ENCODE assay signal across 8 cellular contexts in the genomic region with DNA sequence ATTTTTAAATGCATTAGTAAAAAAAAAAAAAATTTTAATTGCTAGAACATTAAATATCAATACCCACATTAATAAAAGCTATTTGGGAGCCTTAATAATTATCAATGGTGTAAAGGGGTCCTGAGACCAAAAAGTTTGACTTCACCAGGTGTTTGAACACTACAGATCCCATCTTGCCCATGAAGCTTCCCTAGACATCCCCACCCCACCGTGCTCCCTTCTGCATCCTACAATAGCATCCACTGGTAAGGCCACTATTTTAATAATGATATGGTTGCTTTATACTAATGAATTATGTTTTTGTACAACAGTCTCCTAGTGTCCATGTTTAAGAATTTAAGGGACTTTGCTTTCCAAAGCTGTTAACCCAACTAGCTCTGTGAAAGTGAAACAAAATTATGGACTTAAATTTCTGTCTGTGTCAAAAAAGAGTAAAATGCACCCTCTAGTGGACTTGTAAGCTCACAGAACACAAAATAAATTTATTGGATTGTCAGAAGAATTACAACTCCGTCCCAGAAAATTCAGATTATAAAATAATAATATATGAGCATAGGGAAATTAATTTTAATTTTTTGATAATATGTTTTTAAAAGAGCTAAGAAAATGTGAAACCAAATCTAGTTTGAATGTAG.
DNase-seq lines count a peak whose midpoint lies in the region; ATAC-seq, FAIRE-seq and TF ChIP-seq lines count a peak whose summit lies in the region.

No MANE protein-coding gene starts in this region.

- no peak for TF ChIP-seq POLR2A in HepG2 (IDR thresholded peaks at IDR 0.05; ENCODE audit: insufficient read depth in 1 of 2, low read depth in 2 of 2, low read length in 2 of 2)

- 66% methylated on average over 2 of the region's 2 CpGs for WGBS in HepG2 (ENCODE audit: low lambda C conversion rate)

- H3K4me3 ChIP-seq in adipocyte (ENCODE audit: low read length) (peak overlapping the region; percentile 52), HepG2 (replicated peaks in 1 of 3; ENCODE audit: insufficient read depth in 1 of 3, low read depth in 2 of 3, low read length in 3 of 3) (no peak overlapping the region), MG63 (no peak overlapping the region)

- H3K27me3 ChIP-seq in adipocyte (replicated peaks; ENCODE audit: control insufficient read depth, insufficient read depth, low read length) (no peaks in the 10 kb centered on the region), HepG2 (ENCODE audit: control insufficient read depth in 1 of 2, insufficient read depth in 2 of 2, low read length in 2 of 2) (no peaks in the 10 kb centered on the region), MG63 (no peaks in the 10 kb centered on the region)

- no peak for ATAC-seq in HepG2

- H3K4me2 ChIP-seq in HepG2 (ENCODE audit: low read depth, low read length): peak overlapping the region; percentile 18; the same call in 1 of the 2 replicates

- in situ Hi-C loops in HepG2 (cut with HindIII; ENCODE audit: extremely low pct_ligation_motif_present, low pct_unique_long_range_greater_than_20kb): no loop called here

- H3K36me3 ChIP-seq in adipocyte (ENCODE audit: control insufficient read depth, insufficient read depth, low read length, severe bottlenecking) (no peaks in the 10 kb centered on the region), HepG2 (replicated peaks in 1 of 2; ENCODE audit: control insufficient read depth in 1 of 2, insufficient read depth in 2 of 2, low read length in 2 of 2) (no peaks in the 10 kb centered on the region), MG63 (no peaks in the 10 kb centered on the region)

- H3K4me1 ChIP-seq in adipocyte (ENCODE audit: control insufficient read depth, insufficient read depth, low read length) (peaks cover 4% of the 10 kb centered on the region), HepG2 (ENCODE audit: insufficient read depth, low read length) (no peaks in the 10 kb centered on the region)

- no peak for FAIRE-seq in HepG2 (lab: Jason Lieb, UNC)

- intact Hi-C loops in HepG2 (cut with micrococcal nuclease; ENCODE audit: unreplicated experiment) (no loop called here), head of caudate nucleus (cut with DNase I) (no loop called here)

- DNase-seq in NOMO-1 (lab: John Stamatoyannopoulos, UW; ENCODE audit: unreplicated experiment in 2 of 2): peak; percentile 4 to 45
- no peak for DNase-seq in NOMO-1 treated with dmso at 0.1 percent for 144 hours (lab: John Stamatoyannopoulos, UW; ENCODE audit: unreplicated experiment)
- DNase-seq in adipocyte (ENCODE audit: low read depth): peak; percentile 83
- peak; percentile 9 for DNase-seq in HepG2 (ENCODE audit: low spot score)
- DNase-seq in head of caudate nucleus: no peak
- no peak for DNase-seq in MG63
- no peak for DNase-seq in OCI-M2 (lab: John Stamatoyannopoulos, UW; ENCODE audit: unreplicated experiment)

- H3K9me3 ChIP-seq in adipocyte (ENCODE audit: control insufficient read depth, low read length) (no peaks in the 10 kb centered on the region), HepG2 (ENCODE audit: low read length) (no peaks in the 10 kb centered on the region), MG63 (no peaks in the 10 kb centered on the region)

- no peaks in the 10 kb centered on the region for H4K20me1 ChIP-seq in HepG2 (ENCODE audit: insufficient read depth, low read length)

- no peaks in the 10 kb centered on the region for H3K79me2 ChIP-seq in HepG2 (ENCODE audit: insufficient read depth, low read length)

- CTCF ChIA-PET in HepG2 (lab: Yijun Ruan, JAX; ENCODE audit: low intra/inter-chr PET ratio, low total read pairs): interaction anchor here (1.5 kb wide), 1 partner anchor 1064 kb away, joined by 5 read pairs; no protein-coding TSS in a partner anchor

- no peak overlapping the region for H2AFZ ChIP-seq in HepG2 (ENCODE audit: low read length)

- POLR2A ChIA-PET in HepG2 (lab: Yijun Ruan, JAX): no interaction called here

- BruUV-seq in HepG2 (replicated peaks; lab: Mats Ljungman, UMichigan): no TSS peak

- TF ChIP-seq CTCF in LNCAP (IDR thresholded peaks at IDR 0.05) (peak; percentile 64), HepG2 (CRISPR knock-in tag; IDR thresholded peaks at IDR 0.05) (peak; percentile 31; the same call in 1 of the 2 replicates)

- H3K27ac ChIP-seq in HepG2 (ENCODE audit: extremely low read length, insufficient read depth, low read length): no peak overlapping the region

- H3K9ac ChIP-seq in adipocyte (ENCODE audit: low read length) (peak overlapping the region; percentile 56), HepG2 (ENCODE audit: insufficient read depth, low read depth, low read length) (no peak overlapping the region)

- TF ChIP-seq EP300 in HepG2 (IDR thresholded peaks at IDR 0.05; ENCODE audit: low read depth in 2 of 2, low read length in 2 of 2) (no peak), HepG2 (CRISPR knock-in tag; IDR thresholded peaks at IDR 0.05; ENCODE audit: borderline replicate concordance) (no peak)

- no peak for TF ChIP-seq RAD21 in HepG2 (CRISPR knock-in tag; IDR thresholded peaks at IDR 0.05)

TF ChIP-seq in HepG2, 621 proteins besides CTCF, POLR2A, EP300 and RAD21:
- TF ChIP-seq HMGA1 (CRISPR knock-in tag; conservative IDR thresholded peaks at IDR 0.05) (no peak), ZNF552 (CRISPR knock-in tag; IDR thresholded peaks at IDR 0.05; ENCODE audit: borderline replicate concordance) (no peak), FUBP1 (CRISPR knock-in tag; IDR thresholded peaks at IDR 0.05; ENCODE audit: borderline replicate concordance) (no peak), ZNF263 (CRISPR knock-in tag; IDR thresholded peaks at IDR 0.05) (peak; percentile 57; the same call in 1 of the 2 replicates), STAG1 (CRISPR knock-in tag; IDR thresholded peaks at IDR 0.05) (peak; percentile 55), NFYB (CRISPR knock-in tag; IDR thresholded peaks at IDR 0.05) (no peak), TMF1 (CRISPR knock-in tag; IDR thresholded peaks at IDR 0.05; ENCODE audit: low read depth) (no peak)
TF ChIP-seq in HepG2: peak in this region for 2.

Comparison
In these comparisons a context has a peak if more than half of its experiments do, and no peak if none do; other contexts are left out.
1. DNase-seq: peak in NOMO-1 (2 of 2), adipocyte (single experiment) and HepG2 (single experiment); none in NOMO-1 treated with dmso at 0.1 percent for 144 hours (single experiment), head of caudate nucleus (0 of 42), MG63 (single experiment) and OCI-M2 (single experiment).